In genomic region chr6:32973144-32973854, GRCh38 we compare ENCODE assay signal across 9 cellular contexts. TPM values are rescaled to one million over a fixed set of nuclear protein-coding genes. Genes with fewer than 3 reads are reported as not detected.
DNase-seq lines count a peak whose midpoint lies in the region; ATAC-seq and TF ChIP-seq lines count a peak whose summit lies in the region.
"Had no signal": no experiment of that assay in that cellular context is flagged by ENCODE, and none has a peak within 500 bp of the region (broad histone marks: within the 10 kb centered on the region; RNA-seq: fewer than 3 reads in every experiment).

No MANE protein-coding gene starts in this region.

- no peak for TF ChIP-seq POLR2A in adrenal gland (IDR thresholded peaks at IDR 0.05)

- H3K9me3 ChIP-seq in NT2/D1 (ENCODE audit: insufficient read depth, low read length), result no peaks in the 10 kb centered on the region
- no peaks in the 10 kb centered on the region for H3K9me3 ChIP-seq in adrenal gland (replicated peaks in 1 of 3)
- H3K9me3 ChIP-seq in iPS-20b (ENCODE audit: insufficient read depth, low read depth, low read length), result no peaks in the 10 kb centered on the region

- no peaks in the 10 kb centered on the region for H3K27me3 ChIP-seq in NT2/D1 (ENCODE audit: insufficient read depth, insufficient read length)
- no peaks in the 10 kb centered on the region for H3K27me3 ChIP-seq in adrenal gland
- no peaks in the 10 kb centered on the region for H3K27me3 ChIP-seq in iPS-20b (ENCODE audit: insufficient read depth, low read length)

- no peak for TF ChIP-seq CTCF in adrenal gland (IDR thresholded peaks at IDR 0.05)

- no peak for ATAC-seq in GM21723 (IDR thresholded peaks at IDR 0.05; ENCODE audit: unreplicated experiment)

- H3K27ac ChIP-seq in adrenal gland (peak overlapping the region in 3 of 5 donors; percentile 70 to 100 (median 100)), iPS-20b (ENCODE audit: low read length) (no peak overlapping the region)

- DNase-seq in NCI-H345 (lab: John Stamatoyannopoulos, UW) (peak; percentile 29), NCI-H345 treated with DMSO at 0.1 percent for 48 hours (lab: John Stamatoyannopoulos, UW; ENCODE audit: unreplicated experiment) (no peak), NT2/D1 (ENCODE audit: low read depth, low spot score) (no peak), adrenal gland (peak in 6 of 7 donors; percentile 49 to 71 (median 60)), hepatic stellate cell (ENCODE audit: low spot score) (no peak)
- peak; percentile 40 to 45 for DNase-seq in stimulated activated CD4-positive, alpha-beta T cell treated with anti-CD3 and anti-CD28 coated beads, Interleukin-1b, Interleukin-23, amount 100 ng/mL, for 4 hours (ENCODE audit: low read depth in 2 of 2)

- peak overlapping the region; percentile 90 for H3K4me3 ChIP-seq in NT2/D1 (ENCODE audit: insufficient read length, low read depth)
- H3K4me3 ChIP-seq in adrenal gland, result peak overlapping the region; percentile 48 to 87 (median 82)
- H3K4me3 ChIP-seq in iPS-20b (ENCODE audit: low read length), result peak overlapping the region; percentile 85

- WGBS in adrenal gland, 4 donors, result 0 to 1% (median 0%) methylated on average over 10 to 22 of the region's 22 CpGs

- peaks cover 2% of the 10 kb centered on the region for H3K4me1 ChIP-seq in NT2/D1 (ENCODE audit: insufficient read depth, insufficient read length)
- peaks cover 27 to 36% of the 10 kb centered on the region in 2 donors for H3K4me1 ChIP-seq in adrenal gland (replicated peaks in 1 of 2)
- no peaks in the 10 kb centered on the region; the same call in 1 of the 2 replicates for H3K4me1 ChIP-seq in iPS-20b (ENCODE audit: insufficient read depth, low read length)

- H3K9ac ChIP-seq in NT2/D1 (ENCODE audit: insufficient read length, low read depth) (peak overlapping the region; percentile 96), iPS-20b (ENCODE audit: low read depth, low read length) (peak overlapping the region; percentile 91)

- intact Hi-C loops in adrenal gland (cut with DNase I), result loop anchor here in 1 of 2 donors (5.0 kb wide), 1 partner anchor 81 kb away; no protein-coding TSS in a partner anchor

- peaks cover 74% of the 10 kb centered on the region for H3K36me3 ChIP-seq in NT2/D1 (ENCODE audit: insufficient read depth, insufficient read length, low read length)
- peaks cover 3 to 51% of the 10 kb centered on the region in 2 donors for H3K36me3 ChIP-seq in adrenal gland (replicated peaks in 1 of 2)
- peaks cover 70% of the 10 kb centered on the region for H3K36me3 ChIP-seq in iPS-20b (ENCODE audit: insufficient read depth, low read depth, low read length)

RNA-seq across cellular contexts. Expression of gene BRD2, which starts 4.9 kb away (rescaled TPM):
- total RNA-seq in adrenal gland, result 100 to 1,000 TPM; 134 to 196 (median 165) TPM
- 100 to 1,000 TPM; 127 to 288 (median 152) TPM for polyA plus RNA-seq in adrenal gland

RNA-seq across cellular contexts. Expression of gene HLA-DMA, which starts 20.4 kb away (rescaled TPM):
- total RNA-seq in adrenal gland, result 100 to 1,000 TPM in 5 of 8 donors, 10 to 100 TPM in 3; 40.3 to 269 (median 140) TPM
- polyA plus RNA-seq in adrenal gland, result 100 to 1,000 TPM in 2 of 3 donors, 10 to 100 TPM in 1; 87.5 to 138 (median 108) TPM

RNA-seq across cellular contexts. Expression of gene HLA-DMB, which starts 32.5 kb away (rescaled TPM):
- 100 to 1,000 TPM in 1 of 8 donors, 10 to 100 TPM in 7; 37.3 to 118 (median 85.7) TPM for total RNA-seq in adrenal gland
- 10 to 100 TPM in 2 of 3 donors, 1 to 10 TPM in 1; 9.1 to 41.2 (median 23.9) TPM for polyA plus RNA-seq in adrenal gland

RNA-seq across cellular contexts. Expression of gene HLA-DOA, which starts 36.1 kb away (rescaled TPM):
- total RNA-seq in adrenal gland, result 10 to 100 TPM in 6 of 8 donors, 1 to 10 TPM in 2; 4.4 to 61.9 (median 24.7) TPM
- 1 to 10 TPM; 1.6 to 4.2 (median 1.9) TPM for polyA plus RNA-seq in adrenal gland
- total RNA-seq: glomerular endothelial cell had no signal

Comparison
In these comparisons a context has a peak if more than half of its experiments do, and no peak if none do; other contexts are left out.
1. DNase-seq: peak in NCI-H345 (single experiment), adrenal gland (6 of 7) and stimulated activated CD4-positive, alpha-beta T cell treated with anti-CD3 and anti-CD28 coated beads, Interleukin-1b, Interleukin-23, amount 100 ng/mL, for 4 hours (2 of 2); none in NCI-H345 treated with DMSO at 0.1 percent for 48 hours (single experiment), NT2/D1 (single experiment) and hepatic stellate cell (single experiment).
2. Peak in every context shown above with its lines, with median percentiles within 50 percentile points of each other: H3K4me3 ChIP-seq.